2 cellular contexts compared by ENCODE assay signal in the genomic region with DNA sequence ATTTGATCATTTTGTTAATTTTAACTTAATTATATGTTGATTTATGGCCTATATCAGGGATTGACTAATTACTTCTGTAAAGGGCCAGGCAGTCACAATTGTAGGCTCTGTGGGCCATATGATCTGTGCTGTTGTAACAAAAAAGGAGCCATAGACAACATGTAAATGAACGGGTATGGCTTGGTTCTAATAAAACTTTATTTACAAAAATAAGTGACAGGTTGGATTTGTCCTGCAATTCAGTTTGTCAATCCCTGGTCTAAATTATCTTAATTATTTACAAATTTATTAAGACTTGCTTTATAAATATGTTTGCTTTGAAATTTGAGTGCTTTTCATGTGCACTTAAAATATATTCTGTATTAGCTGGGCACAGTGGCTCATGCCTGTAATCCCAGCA.
TF ChIP-seq lines count a peak whose summit lies in the region.

No MANE protein-coding gene starts in this region.

TF ChIP-seq in HepG2, 621 proteins besides CTCF, POLR2A, EP300 and RAD21:
- TF ChIP-seq, protein P1, sequence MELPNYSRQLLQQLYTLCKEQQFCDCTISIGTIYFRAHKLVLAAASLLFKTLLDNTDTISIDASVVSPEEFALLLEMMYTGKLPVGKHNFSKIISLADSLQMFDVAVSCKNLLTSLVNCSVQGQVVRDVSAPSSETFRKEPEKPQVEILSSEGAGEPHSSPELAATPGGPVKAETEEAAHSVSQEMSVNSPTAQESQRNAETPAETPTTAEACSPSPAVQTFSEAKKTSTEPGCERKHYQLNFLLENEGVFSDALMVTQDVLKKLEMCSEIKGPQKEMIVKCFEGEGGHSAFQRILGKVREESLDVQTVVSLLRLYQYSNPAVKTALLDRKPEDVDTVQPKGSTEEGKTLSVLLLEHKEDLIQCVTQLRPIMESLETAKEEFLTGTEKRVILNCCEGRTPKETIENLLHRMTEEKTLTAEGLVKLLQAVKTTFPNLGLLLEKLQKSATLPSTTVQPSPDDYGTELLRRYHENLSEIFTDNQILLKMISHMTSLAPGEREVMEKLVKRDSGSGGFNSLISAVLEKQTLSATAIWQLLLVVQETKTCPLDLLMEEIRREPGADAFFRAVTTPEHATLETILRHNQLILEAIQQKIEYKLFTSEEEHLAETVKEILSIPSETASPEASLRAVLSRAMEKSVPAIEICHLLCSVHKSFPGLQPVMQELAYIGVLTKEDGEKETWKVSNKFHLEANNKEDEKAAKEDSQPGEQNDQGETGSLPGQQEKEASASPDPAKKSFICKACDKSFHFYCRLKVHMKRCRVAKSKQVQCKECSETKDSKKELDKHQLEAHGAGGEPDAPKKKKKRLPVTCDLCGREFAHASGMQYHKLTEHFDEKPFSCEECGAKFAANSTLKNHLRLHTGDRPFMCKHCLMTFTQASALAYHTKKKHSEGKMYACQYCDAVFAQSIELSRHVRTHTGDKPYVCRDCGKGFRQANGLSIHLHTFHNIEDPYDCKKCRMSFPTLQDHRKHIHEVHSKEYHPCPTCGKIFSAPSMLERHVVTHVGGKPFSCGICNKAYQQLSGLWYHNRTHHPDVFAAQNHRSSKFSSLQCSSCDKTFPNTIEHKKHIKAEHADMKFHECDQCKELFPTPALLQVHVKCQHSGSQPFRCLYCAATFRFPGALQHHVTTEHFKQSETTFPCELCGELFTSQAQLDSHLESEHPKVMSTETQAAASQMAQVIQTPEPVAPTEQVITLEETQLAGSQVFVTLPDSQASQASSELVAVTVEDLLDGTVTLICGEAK (IDR thresholded peaks at IDR 0.05) = peak; percentile 24; the same call in 1 of the 2 replicates
- TF ChIP-seq, protein P1 (CRISPR knock-in tag; IDR thresholded peaks at IDR 0.05) = no peak
- TF ChIP-seq ZNF354B (CRISPR knock-in tag; IDR thresholded peaks at IDR 0.05) (no peak), ZNF737 (CRISPR knock-in tag; IDR thresholded peaks at IDR 0.05; ENCODE audit: borderline replicate concordance) (no peak)

TF ChIP-seq in GM12878, 131 proteins besides CTCF, POLR2A, EP300 and RAD21:
- TF ChIP-seq ESRRA (IDR thresholded peaks at IDR 0.05; ENCODE audit: low read length) (no peak), LARP7 (IDR thresholded peaks at IDR 0.05) (no peak), CEBPB (IDR thresholded peaks at IDR 0.05; ENCODE audit: borderline replicate concordance in 1 of 2, low read depth in 2 of 2, low read length in 2 of 2) (no peak), SREBF2 (IDR thresholded peaks at IDR 0.05; ENCODE audit: low read length) (no peak)
- TF ChIP-seq, protein P1 (IDR thresholded peaks at IDR 0.05; ENCODE audit: borderline replicate concordance) = peak; percentile 57; the same call in 1 of the 2 replicates
